ENCODE assay signal across 13 cellular contexts in the genomic region with DNA sequence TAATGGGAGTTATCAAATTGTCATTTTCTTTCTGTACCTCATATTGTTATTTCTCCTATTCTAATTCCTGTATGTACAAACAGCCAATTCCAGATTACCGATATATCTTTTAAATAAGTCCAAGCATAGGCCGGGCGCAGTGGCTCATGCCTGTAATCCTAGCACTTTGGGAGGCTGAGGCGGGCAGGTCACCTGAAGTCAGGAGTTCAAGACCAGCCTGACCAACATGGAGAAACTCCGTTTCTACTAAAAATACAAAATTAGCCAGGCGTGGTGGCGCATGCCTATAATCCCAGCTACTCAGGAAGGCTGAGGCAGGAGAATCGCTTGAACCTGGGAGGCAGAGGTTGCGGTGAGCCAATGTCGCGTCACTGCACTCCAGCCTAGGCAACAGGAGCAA. TPM values are rescaled to one million over a fixed set of nuclear protein-coding genes. Genes with fewer than 3 reads are reported as not detected.
DNase-seq lines count a peak whose midpoint lies in the region; ATAC-seq and TF ChIP-seq lines count a peak whose summit lies in the region.
"Not testable (repeated sequence)": the region's sequence is repeated elsewhere in the genome, so short reads cannot be mapped to it uniquely, and the experiment has no call there.
"Had no signal": no experiment of that assay in that cellular context is flagged by ENCODE, and none has a peak within 500 bp of the region (broad histone marks: within the 10 kb centered on the region; RNA-seq: fewer than 3 reads in every experiment).

No MANE protein-coding gene starts in this region.

- H3K4me1 ChIP-seq in DND-41 (ENCODE audit: insufficient read depth, low read length), result peaks cover 57% of the 10 kb centered on the region
- not testable (repeated sequence) for H3K4me1 ChIP-seq in RWPE2 (ENCODE audit: insufficient read depth, poor library complexity, severe bottlenecking)
- H3K4me1 ChIP-seq in effector memory CD4-positive, alpha-beta T cell (ENCODE audit: control insufficient read depth, insufficient read depth, low read length, poor library complexity, severe bottlenecking), result peaks cover 42% of the 10 kb centered on the region

- H4K20me1 ChIP-seq in DND-41 (ENCODE audit: insufficient read depth, low read length), result peaks cover 80% of the 10 kb centered on the region

- not testable (repeated sequence) for DNase-seq in DND-41; RWPE2 (ENCODE audit: low spot score); activated CD4-positive, alpha-beta memory T cell treated with anti-CD3 and anti-CD28 coated beads for 36 hours; effector memory CD4-positive, alpha-beta T cell; natural killer cell; stimulated activated effector memory CD8-positive, alpha-beta T cell treated with anti-CD3 and anti-CD28 coated beads, Interleukin-12 subunit alpha, Interleukin-12 subunit beta, amount 100 ng/mL, for 72 hours (ENCODE audit: low spot score in 2 of 2)

- H3K9me3 Mint-ChIP-seq in activated CD4-positive, alpha-beta memory T cell treated with anti-CD3 and anti-CD28 coated beads for 36 hours; activated naive CD4-positive, alpha-beta T cell treated with anti-CD3 and anti-CD28 coated beads, Interleukin-2, amount 50 U/mL, for 24 hours; natural killer cell; stimulated activated effector memory CD8-positive, alpha-beta T cell treated with anti-CD3 and anti-CD28 coated beads, Interleukin-12 subunit alpha, Interleukin-12 subunit beta, amount 100 ng/mL, for 72 hours: not testable (repeated sequence)

- H2AFZ ChIP-seq in DND-41 (ENCODE audit: low read depth, low read length), result not testable (repeated sequence)

- H3K9ac ChIP-seq in DND-41 (ENCODE audit: low read depth, low read length), result peak overlapping the region; percentile 98

- CTCF ChIA-PET in activated CD4-positive, alpha-beta memory T cell treated with anti-CD3 and anti-CD28 coated beads for 36 hours (lab: Charles Lee), result interaction anchor here (1.1 to 1.2 kb wide), 2 partner anchors 13 to 69 kb away, joined by 3 read pairs; no protein-coding TSS in a partner anchor

- peaks cover 99% of the 10 kb centered on the region for H3K79me2 ChIP-seq in DND-41 (ENCODE audit: insufficient read depth, low read length)

- POLR2A ChIA-PET in activated CD4-positive, alpha-beta memory T cell treated with anti-CD3 and anti-CD28 coated beads for 36 hours (lab: Charles Lee), result interaction anchor here (1.0 to 2.4 kb wide), 3 partner anchors 10 to 14 kb away, joined by 3 to 9 read pairs (median 6); no protein-coding TSS in a partner anchor

- H3K27ac ChIP-seq in 22Rv1 (peak overlapping the region; percentile 95; the same call in 1 of the 2 replicates), DND-41 (ENCODE audit: low read length) (peak overlapping the region; percentile 48), RWPE2 (ENCODE audit: poor library complexity, severe bottlenecking) (peak overlapping the region; percentile 6)
- peak overlapping the region; percentile 24 for H3K27ac ChIP-seq in effector memory CD4-positive, alpha-beta T cell (ENCODE audit: insufficient read depth, low read length, poor library complexity, severe bottlenecking)

- not testable (repeated sequence) for TF ChIP-seq CTCF in 22Rv1 (IDR thresholded peaks at IDR 0.05); DND-41 (IDR thresholded peaks at IDR 0.05; ENCODE audit: borderline replicate concordance, extremely low read depth, low read length, poor library complexity, severe bottlenecking); RWPE2 (IDR thresholded peaks at IDR 0.05; ENCODE audit: poor library complexity, severe bottlenecking); natural killer cell (IDR thresholded peaks at IDR 0.05)

- H3K27me3 Mint-ChIP-seq in activated CD4-positive, alpha-beta memory T cell treated with anti-CD3 and anti-CD28 coated beads for 36 hours; activated naive CD4-positive, alpha-beta T cell treated with anti-CD3 and anti-CD28 coated beads, Interleukin-2, amount 50 U/mL, for 24 hours; natural killer cell (ENCODE audit: low read depth in 2 of 2): not testable (repeated sequence)

- H3K4me2 ChIP-seq in DND-41 (ENCODE audit: insufficient read depth, low read length), result peak overlapping the region; percentile 82; the same call in 1 of the 2 replicates

- intact Hi-C loops in activated CD4-positive, alpha-beta memory T cell treated with anti-CD3 and anti-CD28 coated beads for 36 hours (cut with micrococcal nuclease), result loop anchor here (10.0 kb wide), 1 partner anchor 758 kb away; a partner anchor contains a TSS
- intact Hi-C loops in natural killer cell (cut with micrococcal nuclease), result not testable (repeated sequence)

- not testable (repeated sequence) for H3K4me3 ChIP-seq in DND-41 (ENCODE audit: low read depth in 1 of 2, low read length in 2 of 2); RWPE2 (ENCODE audit: severe bottlenecking); effector memory CD4-positive, alpha-beta T cell (ENCODE audit: insufficient read depth, low read depth, low read length, poor library complexity, severe bottlenecking)

- peaks cover 84% of the 10 kb centered on the region for H3K36me3 ChIP-seq in DND-41 (ENCODE audit: insufficient read depth, low read length)
- H3K36me3 ChIP-seq in RWPE2 (ENCODE audit: low read depth), result peaks cover 88% of the 10 kb centered on the region
- peaks cover 55% of the 10 kb centered on the region for H3K36me3 ChIP-seq in effector memory CD4-positive, alpha-beta T cell (ENCODE audit: control insufficient read depth, insufficient read depth, low read length)

- ATAC-seq in DND-41 (ENCODE audit: insufficient read depth, low read depth); RWPE2 (ENCODE audit: low read depth); natural killer cell; stimulated activated effector memory CD8-positive, alpha-beta T cell treated with anti-CD3 and anti-CD28 coated beads, Interleukin-12 subunit alpha, Interleukin-12 subunit beta, amount 100 ng/mL, for 72 hours: not testable (repeated sequence)

- H3K4me1 Mint-ChIP-seq in activated CD4-positive, alpha-beta memory T cell treated with anti-CD3 and anti-CD28 coated beads for 36 hours (ENCODE audit: low read depth), result peaks cover 65% of the 10 kb centered on the region
- peaks cover 77% of the 10 kb centered on the region for H3K4me1 Mint-ChIP-seq in activated naive CD4-positive, alpha-beta T cell treated with anti-CD3 and anti-CD28 coated beads, Interleukin-2, amount 50 U/mL, for 24 hours
- H3K4me1 Mint-ChIP-seq in natural killer cell, result peaks cover 74 to 77% of the 10 kb centered on the region in 2 donors
- peaks cover 80% of the 10 kb centered on the region for H3K4me1 Mint-ChIP-seq in stimulated activated effector memory CD8-positive, alpha-beta T cell treated with anti-CD3 and anti-CD28 coated beads, Interleukin-12 subunit alpha, Interleukin-12 subunit beta, amount 100 ng/mL, for 72 hours

- H3K27ac Mint-ChIP-seq in activated CD4-positive, alpha-beta memory T cell treated with anti-CD3 and anti-CD28 coated beads for 36 hours, result peak overlapping the region; percentile 100
- peak overlapping the region; percentile 37 for H3K27ac Mint-ChIP-seq in activated naive CD4-positive, alpha-beta T cell treated with anti-CD3 and anti-CD28 coated beads, Interleukin-2, amount 50 U/mL, for 24 hours
- H3K27ac Mint-ChIP-seq in natural killer cell, result peak overlapping the region; percentile 98 to 99
- H3K27ac Mint-ChIP-seq in stimulated activated effector memory CD8-positive, alpha-beta T cell treated with anti-CD3 and anti-CD28 coated beads, Interleukin-12 subunit alpha, Interleukin-12 subunit beta, amount 100 ng/mL, for 72 hours, result peak overlapping the region; percentile 99

- not testable (repeated sequence) for H3K27me3 ChIP-seq in DND-41 (ENCODE audit: insufficient read depth, low read length, poor library complexity); RWPE2 (ENCODE audit: insufficient read depth, poor library complexity, severe bottlenecking); effector memory CD4-positive, alpha-beta T cell (replicated peaks; ENCODE audit: control insufficient read depth, insufficient read depth, low read length, poor library complexity, severe bottlenecking)

- peaks cover 89% of the 10 kb centered on the region for H3K36me3 Mint-ChIP-seq in activated CD4-positive, alpha-beta memory T cell treated with anti-CD3 and anti-CD28 coated beads for 36 hours
- peaks cover 35% of the 10 kb centered on the region for H3K36me3 Mint-ChIP-seq in activated naive CD4-positive, alpha-beta T cell treated with anti-CD3 and anti-CD28 coated beads, Interleukin-2, amount 50 U/mL, for 24 hours
- peaks cover 23% of the 10 kb centered on the region for H3K36me3 Mint-ChIP-seq in natural killer cell
- peaks cover 100% of the 10 kb centered on the region for H3K36me3 Mint-ChIP-seq in stimulated activated effector memory CD8-positive, alpha-beta T cell treated with anti-CD3 and anti-CD28 coated beads, Interleukin-12 subunit alpha, Interleukin-12 subunit beta, amount 100 ng/mL, for 72 hours

- not testable (repeated sequence) for H3K9me3 ChIP-seq in DND-41 (ENCODE audit: insufficient read depth, low read length, severe bottlenecking); RWPE2 (ENCODE audit: severe bottlenecking); effector memory CD4-positive, alpha-beta T cell (ENCODE audit: control insufficient read depth, low read length)

- H3K4me3 Mint-ChIP-seq in activated CD4-positive, alpha-beta memory T cell treated with anti-CD3 and anti-CD28 coated beads for 36 hours; activated naive CD4-positive, alpha-beta T cell treated with anti-CD3 and anti-CD28 coated beads, Interleukin-2, amount 50 U/mL, for 24 hours; natural killer cell; stimulated activated effector memory CD8-positive, alpha-beta T cell treated with anti-CD3 and anti-CD28 coated beads, Interleukin-12 subunit alpha, Interleukin-12 subunit beta, amount 100 ng/mL, for 72 hours: not testable (repeated sequence)

RNA-seq across cellular contexts. Expression of a gene that starts 15.8 kb away (rescaled TPM):
- total RNA-seq in activated CD4-positive, alpha-beta memory T cell treated with anti-CD3 and anti-CD28 coated beads for 36 hours, result 100 to 1,000 TPM; 504 to 518 TPM
- 100 to 1,000 TPM; 122 to 160 (median 125) TPM for total RNA-seq in natural killer cell

RNA-seq across cellular contexts. Expression of a gene that starts 21.8 kb away (rescaled TPM):
- total RNA-seq in activated CD4-positive, alpha-beta memory T cell treated with anti-CD3 and anti-CD28 coated beads for 36 hours, result not detected
- not detected for total RNA-seq in natural killer cell
- total RNA-seq: left ventricle myocardium inferior, LHCN-M2, right atrium auricular region, SJSA1, suprapubic skin had no signal

RNA-seq across cellular contexts. Expression of a gene that starts 43.7 kb away (rescaled TPM):
- total RNA-seq in activated CD4-positive, alpha-beta memory T cell treated with anti-CD3 and anti-CD28 coated beads for 36 hours, result 1 to 10 TPM; 2.2 to 2.6 TPM
- total RNA-seq in natural killer cell, result 10 to 100 TPM; 19.1 to 30.8 (median 22.8) TPM

Comparison
In these comparisons a context has a peak if more than half of its experiments do, and no peak if none do; other contexts are left out.
1. H3K27ac ChIP-seq: peak in every context shown above with its lines; median percentile 95 in 22Rv1; 48 in DND-41; 24 in effector memory CD4-positive, alpha-beta T cell; 6 in RWPE2.
2. H3K27ac Mint-ChIP-seq: peak in every context shown above with its lines; median percentile 100 in activated CD4-positive, alpha-beta memory T cell treated with anti-CD3 and anti-CD28 coated beads for 36 hours; 99 in stimulated activated effector memory CD8-positive, alpha-beta T cell treated with anti-CD3 and anti-CD28 coated beads, Interleukin-12 subunit alpha, Interleukin-12 subunit beta, amount 100 ng/mL, for 72 hours; 98 in natural killer cell; 37 in activated naive CD4-positive, alpha-beta T cell treated with anti-CD3 and anti-CD28 coated beads, Interleukin-2, amount 50 U/mL, for 24 hours.
3. RNA of a gene that starts 43.7 kb away (total RNA-seq): 19.1 to 30.8 TPM in natural killer cell; 2.2 to 2.6 TPM in activated CD4-positive, alpha-beta memory T cell treated with anti-CD3 and anti-CD28 coated beads for 36 hours; every median in the first group is over 4 times any median in the second.